ENCODE assay signal across 23 cellular contexts in the genomic region with DNA sequence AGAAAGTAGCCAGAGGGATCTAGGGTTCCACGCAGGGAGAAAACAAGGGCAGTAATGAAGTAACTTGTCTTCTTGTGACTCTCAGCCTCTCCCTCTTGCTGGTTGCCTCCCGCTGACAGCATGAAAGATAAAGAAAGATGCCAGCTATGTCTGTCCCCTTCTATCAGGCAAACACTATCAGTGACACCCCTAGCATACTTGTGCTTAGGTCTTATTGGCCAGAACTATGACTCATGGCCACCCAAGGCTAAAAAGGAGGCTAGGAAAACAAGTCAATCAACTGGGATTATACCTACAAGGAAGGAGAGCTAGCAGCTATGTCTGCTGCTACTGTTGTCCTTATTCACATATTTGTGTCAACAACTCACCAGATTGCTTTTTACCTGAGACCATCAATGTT.
DNase-seq lines count a peak whose midpoint lies in the region; ATAC-seq, FAIRE-seq and TF ChIP-seq lines count a peak whose summit lies in the region.
"Had no signal": no experiment of that assay in that cellular context is flagged by ENCODE, and none has a peak within 500 bp of the region (broad histone marks: within the 10 kb centered on the region; RNA-seq: fewer than 3 reads in every experiment).

No MANE protein-coding gene starts in this region.

- CTCF ChIA-PET in H1 (lab: Charles Lee; ENCODE audit: partially characterized antibody): no interaction called here
- CTCF ChIA-PET in CD4-positive, alpha-beta memory T cell (lab: Charles Lee; ENCODE audit: partially characterized antibody): no interaction called here

- TF ChIP-seq RAD21 in H1 (IDR thresholded peaks at IDR 0.05 in 1 of 2, conservative IDR thresholded peaks at IDR 0.05 in 1 of 2; ENCODE audit: low read depth in 2 of 2, low read length in 2 of 2): no peak

- 83% methylated on average over 2 of the region's 2 CpGs; no CpG with 5 or more reads in 1 of the 2 experiments for WGBS in H1 (ENCODE audit: extremely low coverage in 1 of 2, insufficient coverage in 1 of 2, insufficient read length in 1 of 2, insufficient replicate concordance in 2 of 2, low coverage in 1 of 2, low lambda C conversion rate in 2 of 2, missing lambda C conversion rate in 1 of 2), 2 experiments

- H3K36me3 ChIP-seq in GM23338 (ENCODE audit: insufficient read depth): no peaks in the 10 kb centered on the region
- H3K36me3 ChIP-seq in H1 (ENCODE audit: control insufficient read depth in 2 of 4, insufficient read depth in 4 of 4, low read length in 3 of 4): no peaks in the 10 kb centered on the region
- no peaks in the 10 kb centered on the region for H3K36me3 ChIP-seq in CD4-positive, alpha-beta memory T cell (ENCODE audit: insufficient read depth, low read length)
- H3K36me3 ChIP-seq: colonic mucosa had no signal

- H3K4me2 ChIP-seq in GM23338 (no peak overlapping the region), H1 (ENCODE audit: insufficient read depth in 1 of 2, low read depth in 2 of 2, low read length in 2 of 2) (no peak overlapping the region)

- POLR2A ChIA-PET in H1 (lab: Charles Lee; ENCODE audit: partially characterized antibody): no interaction called here
- POLR2A ChIA-PET in CD4-positive, alpha-beta memory T cell (lab: Charles Lee; ENCODE audit: partially characterized antibody): no interaction called here

- no peak overlapping the region for H2AK5ac ChIP-seq in H1 (ENCODE audit: low read depth, low read length)

- peaks cover 3% of the 10 kb centered on the region for H3K27me3 Mint-ChIP-seq in GM23338 (ENCODE audit: insufficient read depth, low read depth, poor library complexity)
- no peaks in the 10 kb centered on the region for H3K27me3 Mint-ChIP-seq in mesothelial cell of epicardium (ENCODE audit: low read depth)
- no peaks in the 10 kb centered on the region for H3K27me3 Mint-ChIP-seq in CD4-positive, alpha-beta memory T cell
- H3K27me3 Mint-ChIP-seq: activated B cell treated with CpG ODN at 0.5 μM for 24 hours; stimulated activated naive B cell treated with anti-CD40 and anti-IgM and Interleukin-4, amounts not matched to agents 10 μg/mL and 1 μg/mL and 100 μg/mL, for 72 hours had no signal

- no peaks in the 10 kb centered on the region for H3F3A ChIP-seq in GM23338 (replicated peaks; ENCODE audit: low read depth)

- H2BK15ac ChIP-seq in H1 (ENCODE audit: low read length): 0 out of 2 replicates have a peak overlapping the region, but pooled peaks have one; percentile 61

- TF ChIP-seq POLR2A in H1 (IDR thresholded peaks at IDR 0.05; ENCODE audit: control extremely low read depth in 1 of 2, low read depth in 2 of 2, low read length in 2 of 2): no peak

- H3K79me2 ChIP-seq in GM23338 (replicated peaks; ENCODE audit: insufficient read depth): no peaks in the 10 kb centered on the region
- H3K79me2 ChIP-seq in H1 (ENCODE audit: control insufficient read depth in 1 of 2, insufficient read depth in 2 of 2, low read length in 2 of 2): no peaks in the 10 kb centered on the region

- no peak overlapping the region for H4K8ac ChIP-seq in H1 (ENCODE audit: extremely low read depth, insufficient read depth, low read length)

- no peak overlapping the region for H4K5ac ChIP-seq in H1 (ENCODE audit: insufficient read length, low read depth, low read length)

- H3K18ac ChIP-seq in H1 (ENCODE audit: extremely low read depth, low read length): no peak overlapping the region

- H3K4me3 ChIP-seq in GM23338 (no peak overlapping the region), H1 (ENCODE audit: extremely low read depth in 1 of 4, insufficient read depth in 2 of 4, low read depth in 3 of 4, low read length in 4 of 4) (no peak overlapping the region)
- no peak overlapping the region for H3K4me3 ChIP-seq in CD4-positive, alpha-beta memory T cell (ENCODE audit: low read length in 2 of 2)
- H3K4me3 ChIP-seq: body of pancreas, colonic mucosa, testis had no signal

- DNase-seq in GM23338 (ENCODE audit: low spot score) (no peak), NCI-H226 (peak; percentile 7), H1 (ENCODE audit: low read depth in 1 of 2, low spot score in 2 of 2) (no peak), mesothelial cell of epicardium (ENCODE audit: low spot score in 2 of 2, unreplicated experiment in 2 of 2) (no peak), SK-N-DZ (ENCODE audit: low spot score) (no peak)
- no peak for DNase-seq in CD4-positive, alpha-beta memory T cell
- DNase-seq: activated B cell treated with CpG ODN at 0.5 μM for 24 hours; activated CD4-positive, alpha-beta T cell treated with anti-CD3 and anti-CD28 coated beads, Interleukin-2, amount 50 U/mL, for 4 hours; activated CD8-positive, alpha-beta memory T cell treated with anti-CD3 and anti-CD28 coated beads, Interleukin-2, amount 50 U/mL, for 48 hours; activated naive CD8-positive, alpha-beta T cell treated with anti-CD3 and anti-CD28 coated beads, Interleukin-2, amount 10 ng/mL, durations not matched to agents 7 days and 5 days; body of pancreas; CD8-positive, alpha-beta T cell; colonic mucosa; DMS79 treated with DMSO at 0.1 percent for 48 hours; head of caudate nucleus; NCI-H1417; NCI-H510A; RPMI8226; small intestine; stimulated activated naive B cell treated with anti-CD40 and anti-IgM and Interleukin-4, amounts not matched to agents 10 μg/mL and 1 μg/mL and 100 μg/mL, for 72 hours; testis had no signal

- TF ChIP-seq EP300 in H1 (IDR thresholded peaks at IDR 0.05; ENCODE audit: borderline replicate concordance in 1 of 2, low read depth in 2 of 2, low read length in 2 of 2): no peak

- no peak overlapping the region for H3K9ac ChIP-seq in H1 (replicated peaks in 1 of 4; ENCODE audit: extremely low read depth in 1 of 4, low read depth in 3 of 4, low read length in 3 of 4)

- no peak overlapping the region for H2BK5ac ChIP-seq in H1 (ENCODE audit: low read depth, low read length)

- ATAC-seq in GM23338 (no peak), HG03521 (IDR thresholded peaks at IDR 0.05; ENCODE audit: unreplicated experiment) (no peak)
- ATAC-seq: body of pancreas; CD8-positive, alpha-beta T cell; stimulated activated naive B cell treated with anti-CD40 and anti-IgM and Interleukin-4, amounts not matched to agents 10 μg/mL and 1 μg/mL and 100 μg/mL, for 72 hours had no signal

- H3K27me3 ChIP-seq in GM23338 (ENCODE audit: insufficient read depth) (no peaks in the 10 kb centered on the region), H1 (replicated peaks in 1 of 4; ENCODE audit: control insufficient read depth in 3 of 4, extremely low read depth in 1 of 4, insufficient read depth in 3 of 4, low read length in 3 of 4) (no peaks in the 10 kb centered on the region)
- no peaks in the 10 kb centered on the region for H3K27me3 ChIP-seq in CD4-positive, alpha-beta memory T cell (ENCODE audit: insufficient read depth, low read length)
- H3K27me3 ChIP-seq: body of pancreas, colonic mucosa, testis had no signal

- no peaks in the 10 kb centered on the region for H3K4me1 ChIP-seq in GM23338 (ENCODE audit: insufficient read depth)
- H3K4me1 ChIP-seq in H1 (replicated peaks in 1 of 4; ENCODE audit: control insufficient read depth in 3 of 4, insufficient read depth in 4 of 4, low read length in 3 of 4): peaks cover 0 to 2% (median 0%) of the 10 kb centered on the region in 4 experiments; a peak in 2 of 7 replicates
- H3K4me1 ChIP-seq in CD4-positive, alpha-beta memory T cell (ENCODE audit: insufficient read depth, low read length): no peaks in the 10 kb centered on the region
- H3K4me1 ChIP-seq: body of pancreas, colonic mucosa, testis had no signal

- no peak overlapping the region for H2BK12ac ChIP-seq in H1 (ENCODE audit: low read depth, low read length)

- peaks cover 1% of the 10 kb centered on the region; the same call in 1 of the 2 replicates for H3K23me2 ChIP-seq in H1 (ENCODE audit: low read depth, low read length)

- H4K91ac ChIP-seq in H1 (replicated peaks; ENCODE audit: insufficient read length, low read length): no peak overlapping the region

- H3K9me2 ChIP-seq in GM23338 (ENCODE audit: insufficient read depth): no peaks in the 10 kb centered on the region

- H3K23ac ChIP-seq in H1 (ENCODE audit: insufficient read length): no peak overlapping the region

- no peak overlapping the region for H3K27ac ChIP-seq in GM23338 (ENCODE audit: low read depth)
- H3K27ac ChIP-seq in H1 (ENCODE audit: low read depth, low read length): no peak overlapping the region
- no peak overlapping the region for H3K27ac ChIP-seq in CD4-positive, alpha-beta memory T cell (ENCODE audit: low read depth, low read length)
- H3K27ac ChIP-seq: body of pancreas, colonic mucosa, testis had no signal

- peak overlapping the region; percentile 29; the same call in 1 of the 2 replicates for H2AFZ ChIP-seq in GM23338
- no peak overlapping the region for H2AFZ ChIP-seq in H1 (ENCODE audit: low read length)

- H3K14ac ChIP-seq in H1 (ENCODE audit: insufficient read length): no peak overlapping the region

- no peak overlapping the region for H3K27ac Mint-ChIP-seq in GM23338
- peak overlapping the region; percentile 4 for H3K27ac Mint-ChIP-seq in mesothelial cell of epicardium
- no peak overlapping the region for H3K27ac Mint-ChIP-seq in CD4-positive, alpha-beta memory T cell
- H3K27ac Mint-ChIP-seq: activated B cell treated with CpG ODN at 0.5 μM for 24 hours; activated naive CD8-positive, alpha-beta T cell treated with anti-CD3 and anti-CD28 coated beads, Interleukin-2, amount 10 ng/mL, durations not matched to agents 7 days and 5 days; CD8-positive, alpha-beta T cell; stimulated activated naive B cell treated with anti-CD40 and anti-IgM and Interleukin-4, amounts not matched to agents 10 μg/mL and 1 μg/mL and 100 μg/mL, for 72 hours had no signal

- H4K20me1 ChIP-seq in GM23338 (replicated peaks; ENCODE audit: insufficient read depth): no peaks in the 10 kb centered on the region
- H4K20me1 ChIP-seq in H1 (replicated peaks in 1 of 2; ENCODE audit: control insufficient read depth in 1 of 2, insufficient read depth in 2 of 2, low read length in 2 of 2): no peaks in the 10 kb centered on the region

- no peak for TF ChIP-seq CTCF in GM23338 (conservative IDR thresholded peaks at IDR 0.05; ENCODE audit: low read depth in 2 of 2)
- no peak for TF ChIP-seq CTCF in H1 (IDR thresholded peaks at IDR 0.05; ENCODE audit: control extremely low read depth in 1 of 3, insufficient read depth in 1 of 3, low read depth in 1 of 3, low read length in 3 of 3)
- TF ChIP-seq CTCF in mesothelial cell of epicardium (IDR thresholded peaks at IDR 0.05; ENCODE audit: unreplicated experiment): no peak

- no peak overlapping the region for H3K4me3 Mint-ChIP-seq in GM23338
- no peak overlapping the region for H3K4me3 Mint-ChIP-seq in mesothelial cell of epicardium
- no peak overlapping the region for H3K4me3 Mint-ChIP-seq in CD4-positive, alpha-beta memory T cell
- H3K4me3 Mint-ChIP-seq: activated B cell treated with CpG ODN at 0.5 μM for 24 hours; activated naive CD8-positive, alpha-beta T cell treated with anti-CD3 and anti-CD28 coated beads, Interleukin-2, amount 10 ng/mL, durations not matched to agents 7 days and 5 days; CD8-positive, alpha-beta T cell; stimulated activated naive B cell treated with anti-CD40 and anti-IgM and Interleukin-4, amounts not matched to agents 10 μg/mL and 1 μg/mL and 100 μg/mL, for 72 hours had no signal

- FAIRE-seq in H1 (lab: Jason Lieb, UNC): no peak
- FAIRE-seq: GM12891, small intestine had no signal

- intact Hi-C loops in CD4-positive, alpha-beta memory T cell (cut with micrococcal nuclease): no loop called here

- peaks cover 3% of the 10 kb centered on the region; the same call in 2 of the 3 replicates for H3K9me3 Mint-ChIP-seq in GM23338
- H3K9me3 Mint-ChIP-seq in mesothelial cell of epicardium: peaks cover 7% of the 10 kb centered on the region
- H3K9me3 Mint-ChIP-seq in CD4-positive, alpha-beta memory T cell: peaks cover 0 to 3% (median 0%) of the 10 kb centered on the region in 8 donors
- H3K9me3 Mint-ChIP-seq: CD8-positive, alpha-beta T cell had no signal

- H3K4me1 Mint-ChIP-seq in GM23338: peaks cover 5% of the 10 kb centered on the region; the same call in 2 of the 3 replicates
- peaks cover 34% of the 10 kb centered on the region for H3K4me1 Mint-ChIP-seq in mesothelial cell of epicardium
- H3K4me1 Mint-ChIP-seq in CD4-positive, alpha-beta memory T cell: no peaks in the 10 kb centered on the region
- H3K4me1 Mint-ChIP-seq: activated B cell treated with CpG ODN at 0.5 μM for 24 hours; activated naive CD8-positive, alpha-beta T cell treated with anti-CD3 and anti-CD28 coated beads, Interleukin-2, amount 10 ng/mL, durations not matched to agents 7 days and 5 days; stimulated activated naive B cell treated with anti-CD40 and anti-IgM and Interleukin-4, amounts not matched to agents 10 μg/mL and 1 μg/mL and 100 μg/mL, for 72 hours had no signal

- no peak overlapping the region for H2BK20ac ChIP-seq in H1 (ENCODE audit: low read length)

- H3K4ac ChIP-seq in H1 (replicated peaks; ENCODE audit: insufficient read length, low read depth, low read length): no peak overlapping the region

- H2BK120ac ChIP-seq in H1 (replicated peaks; ENCODE audit: low read depth, low read length): no peak overlapping the region

- no peaks in the 10 kb centered on the region for H3K79me1 ChIP-seq in H1 (ENCODE audit: low read depth, low read length)

- no peak overlapping the region for H3K56ac ChIP-seq in H1 (replicated peaks; ENCODE audit: insufficient read length, low read depth, low read length)

- H3K9me3 ChIP-seq in H1 (ENCODE audit: insufficient read depth in 2 of 2, low read depth in 1 of 2, low read length in 1 of 2): no peaks in the 10 kb centered on the region
- no peaks in the 10 kb centered on the region for H3K9me3 ChIP-seq in CD4-positive, alpha-beta memory T cell (ENCODE audit: control insufficient read depth in 1 of 2, low read length in 2 of 2)
- H3K9me3 ChIP-seq: body of pancreas, colonic mucosa, testis had no signal

- H3K36me3 Mint-ChIP-seq in GM23338 (ENCODE audit: low read depth): no peaks in the 10 kb centered on the region
- no peaks in the 10 kb centered on the region for H3K36me3 Mint-ChIP-seq in mesothelial cell of epicardium
- H3K36me3 Mint-ChIP-seq in CD4-positive, alpha-beta memory T cell: no peaks in the 10 kb centered on the region
- H3K36me3 Mint-ChIP-seq: activated naive CD8-positive, alpha-beta T cell treated with anti-CD3 and anti-CD28 coated beads, Interleukin-2, amount 10 ng/mL, durations not matched to agents 7 days and 5 days; CD8-positive, alpha-beta T cell had no signal
